In genomic region chr15:76584868-76585572, GRCh38 we compare ENCODE assay signal across 27 cellular contexts.
"Had no signal": no experiment of that assay in that cellular context is flagged by ENCODE, and none has a peak within 500 bp of the region (broad histone marks: within the 10 kb centered on the region; RNA-seq: fewer than 3 reads in every experiment).

No MANE protein-coding gene starts in this region.

- H3K4me3 ChIP-seq: coronary artery, esophagus muscularis mucosa, gastroesophageal sphincter, lung, ovary, psoas muscle, smooth muscle cell, thyroid gland had no signal

- H3K36me3 ChIP-seq: ovary, thyroid gland had no signal

- H3K27me3 ChIP-seq: esophagus muscularis mucosa, foreskin keratinocyte, gastroesophageal sphincter, ovary, thyroid gland had no signal

- ATAC-seq: foreskin keratinocyte; gastroesophageal sphincter; left colon; natural killer cell; psoas muscle; sciatic nerve; stimulated activated naive CD8-positive, alpha-beta T cell treated with anti-CD3 and anti-CD28 coated beads, Interleukin-15, amount 100 ng/mL, for 72 hours had no signal

- DNase-seq: dermis blood vessel endothelial cell; effector memory CD4-positive, alpha-beta T cell; foreskin keratinocyte; hypothalamus; immature natural killer cell; islet precursor cell; kidney glomerular epithelial cell; left colon; natural killer cell; occipital lobe; ovary; posterior cingulate gyrus; psoas muscle; stimulated activated CD4-positive, alpha-beta T cell treated with anti-CD3 and anti-CD28 coated beads, Interleukin-12 subunit alpha, Interleukin-12 subunit beta, amount 100 ng/mL, for 4 hours; stimulated activated CD4-positive, alpha-beta T cell treated with anti-CD3 and anti-CD28 coated beads, Interleukin-1b, Interleukin-23, amount 100 ng/mL, for 48 hours; stimulated activated CD4-positive, alpha-beta T cell treated with anti-CD3 and anti-CD28 coated beads, Interleukin-4, amount 100 ng/mL, for 1 hour; stimulated activated CD8-positive, alpha-beta memory T cell treated with anti-CD3 and anti-CD28 coated beads, Interleukin-4, amount 100 ng/mL, for 48 hours; stimulated activated naive CD4-positive, alpha-beta T cell; stimulated activated naive CD8-positive, alpha-beta T cell treated with anti-CD3 and anti-CD28 coated beads, Interleukin-15, amount 100 ng/mL, for 72 hours; thyroid gland; trophoblast cell had no signal

- H3K9me3 ChIP-seq: ovary, thyroid gland had no signal

- H3K27ac ChIP-seq: coronary artery, esophagus muscularis mucosa, foreskin keratinocyte, gastroesophageal sphincter, ovary, psoas muscle, thyroid gland had no signal

- H3K4me1 ChIP-seq: esophagus muscularis mucosa, gastroesophageal sphincter, psoas muscle, thyroid gland had no signal
